8 cellular contexts compared by ENCODE assay signal in the genomic region with DNA sequence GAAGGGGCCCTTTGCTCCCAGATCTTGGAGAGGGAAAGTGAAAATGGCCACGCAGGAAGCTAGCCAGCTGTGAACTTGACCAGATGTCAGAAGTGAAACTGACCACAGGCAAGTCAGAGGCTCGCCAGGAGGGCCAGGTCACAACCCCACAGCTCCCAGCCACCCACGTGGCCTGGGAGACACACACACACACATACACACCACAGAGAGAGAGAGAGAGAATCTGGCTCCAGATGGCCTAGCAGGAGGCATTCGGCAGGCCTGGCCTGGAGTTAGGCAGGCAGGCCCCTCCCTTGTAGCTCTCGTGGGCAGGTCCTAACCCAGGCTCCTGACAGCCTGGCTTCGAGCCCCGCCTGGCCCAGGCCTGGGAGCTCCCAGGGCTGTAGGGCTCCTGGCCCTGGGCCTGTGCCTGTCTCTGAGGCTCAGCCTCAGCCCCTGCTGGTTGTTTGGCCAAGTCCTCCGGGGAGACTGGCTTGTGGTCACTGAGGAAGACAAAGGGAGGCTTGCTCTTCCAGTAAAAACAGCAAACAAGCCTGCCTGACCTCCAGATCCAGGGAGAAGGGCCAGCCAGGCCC. TPM values are rescaled to one million over a fixed set of nuclear protein-coding genes. Genes with fewer than 3 reads are reported as not detected.
DNase-seq lines count a peak whose midpoint lies in the region; ATAC-seq, FAIRE-seq and TF ChIP-seq lines count a peak whose summit lies in the region.

No MANE protein-coding gene starts in this region.

- peak overlapping the region; percentile 52 to 78 for H3K27ac ChIP-seq in mucosa of rectum (ENCODE audit: low read depth in 2 of 2, low read length in 2 of 2)
- H3K27ac ChIP-seq in uterus, result peak overlapping the region; percentile 93 to 95

- H3K9me3 ChIP-seq in mucosa of rectum (ENCODE audit: control insufficient read depth in 2 of 2, low read length in 2 of 2) (no peaks in the 10 kb centered on the region), uterus (no peaks in the 10 kb centered on the region)

- H3K27me3 ChIP-seq in mucosa of rectum (ENCODE audit: control insufficient read depth in 2 of 2, insufficient read depth in 2 of 2, low read length in 2 of 2), result no peaks in the 10 kb centered on the region
- H3K27me3 ChIP-seq in uterus, result no peaks in the 10 kb centered on the region

- no peaks in the 10 kb centered on the region for H3K36me3 ChIP-seq in mucosa of rectum (ENCODE audit: control insufficient read depth in 2 of 2, insufficient read depth in 2 of 2, low read length in 2 of 2)
- no peaks in the 10 kb centered on the region for H3K36me3 ChIP-seq in uterus

- H3K4me3 ChIP-seq in AG04449 (ENCODE audit: low read depth, low read length), result no peak overlapping the region
- no peak overlapping the region for H3K4me3 ChIP-seq in epithelial cell of proximal tubule (ENCODE audit: low read depth, low read length)
- no peak overlapping the region for H3K4me3 ChIP-seq in mucosa of rectum (ENCODE audit: low read length in 2 of 2)
- H3K4me3 ChIP-seq in uterus, result no peak overlapping the region

- peak; percentile 90 for ATAC-seq in GM19023 (IDR thresholded peaks at IDR 0.05; ENCODE audit: unreplicated experiment)
- ATAC-seq in HG03139 (IDR thresholded peaks at IDR 0.05; ENCODE audit: unreplicated experiment), result peak; percentile 71

- intact Hi-C loops in uterus (cut with DNase I; ENCODE audit: low total_unique reads), result no loop called here

- peak; percentile 92 for FAIRE-seq in RCC 7860 (lab: Jason Lieb, UNC)

- TF ChIP-seq CTCF in AG04449 (IDR thresholded peaks at IDR 0.05; ENCODE audit: insufficient read depth, low read length, missing control alignments), result peak; percentile 23
- no peak for TF ChIP-seq CTCF in epithelial cell of proximal tubule (conservative IDR thresholded peaks at IDR 0.05; ENCODE audit: low read depth, low read length)
- peak; percentile 16 to 65 (median 31) for TF ChIP-seq CTCF in uterus (IDR thresholded peaks at IDR 0.05)

- peak overlapping the region; percentile 21 to 47 for H3K9ac ChIP-seq in mucosa of rectum (ENCODE audit: low read depth in 1 of 2, low read length in 2 of 2)

- H3K4me1 ChIP-seq in mucosa of rectum (ENCODE audit: control insufficient read depth in 2 of 2, insufficient read depth in 2 of 2, low read length in 2 of 2), result peaks cover 15 to 21% of the 10 kb centered on the region in 2 donors
- peaks cover 16 to 21% of the 10 kb centered on the region in 2 donors for H3K4me1 ChIP-seq in uterus

- POLR2A ChIA-PET in AG04449 (lab: Yijun Ruan, JAX), result no interaction called here

- CTCF ChIA-PET in AG04449 (lab: Yijun Ruan, JAX), result interaction anchor here (0.6 to 7.2 kb wide), 10 partner anchors 8 to 80 kb away, joined by 3 to 48 read pairs (median 4); partner anchors contain the start of gene NGFR

- peak in 1 of 2 donors; percentile 37 for TF ChIP-seq POLR2A in uterus (IDR thresholded peaks at IDR 0.05)

- DNase-seq in AG04449 (ENCODE audit: low read depth, low spot score) (peak; percentile 41), RCC 7860 (ENCODE audit: low spot score) (peak; percentile 94), epithelial cell of proximal tubule (ENCODE audit: low read depth) (peak; percentile 89), uterus (peak; percentile 92 to 94), NCI-H1105 treated with DMSO at 0.1 percent for 48 hours (lab: John Stamatoyannopoulos, UW) (no peak)

RNA-seq across cellular contexts. Expression of gene NGFR, which starts 20.2 kb away (rescaled TPM):
- total RNA-seq in epithelial cell of proximal tubule, result 0.29 TPM in 1 of 2 replicates, not detected in the other
- 10 to 100 TPM in 2 of 4 donors, 1 to 10 TPM in 2; 1.8 to 47.9 (median 9.9) TPM for total RNA-seq in uterus
